ENCODE assay signal across 17 cellular contexts in genomic region chr12:84891106-84891838, GRCh38. TPM values are rescaled to one million over a fixed set of nuclear protein-coding genes. Genes with fewer than 3 reads are reported as not detected.
"Had no signal": no experiment of that assay in that cellular context is flagged by ENCODE, and none has a peak within 500 bp of the region (broad histone marks: within the 10 kb centered on the region; RNA-seq: fewer than 3 reads in every experiment).

No MANE protein-coding gene starts in this region.

- H3K4me1 Mint-ChIP-seq: activated naive CD8-positive, alpha-beta T cell treated with anti-CD3 and anti-CD28 coated beads, Interleukin-2, amount 50 U/mL, for 24 hours; natural killer cell; stimulated activated memory B cell treated with anti-CD40 and anti-IgM and Interleukin-4, amounts not matched to agents 10 μg/mL and 1 μg/mL and 100 μg/mL, for 72 hours had no signal

- H3K36me3 Mint-ChIP-seq: natural killer cell; stimulated activated memory B cell treated with anti-CD40 and anti-IgM and Interleukin-4, amounts not matched to agents 10 μg/mL and 1 μg/mL and 100 μg/mL, for 72 hours had no signal

- H3K9me3 ChIP-seq: neutrophil, right atrium auricular region had no signal

- DNase-seq: activated CD4-positive, alpha-beta T cell treated with anti-CD3 and anti-CD28 coated beads, Interleukin-2, amount 50 U/mL, for 1 hour; activated CD8-positive, alpha-beta memory T cell treated with anti-CD3 and anti-CD28 coated beads for 24 hours; activated naive CD4-positive, alpha-beta T cell treated with Interleukin-2 at 50 U/mL for 16 hours; activated naive CD8-positive, alpha-beta T cell treated with anti-CD3 and anti-CD28 coated beads, Interleukin-2, amount 50 U/mL, for 24 hours; caudate nucleus; cortex of kidney; effector CD8-positive, alpha-beta T cell; hypothalamus; left ventricle myocardium superior; mesendoderm; natural killer cell; stimulated activated CD4-positive, alpha-beta T cell treated with anti-CD3 and anti-CD28 coated beads, Interleukin-2, amount 100 ng/mL, for 48 hours; T-helper 1 cell; T1000 had no signal

- H3K9me3 Mint-ChIP-seq: activated naive CD8-positive, alpha-beta T cell treated with anti-CD3 and anti-CD28 coated beads, Interleukin-2, amount 50 U/mL, for 24 hours; natural killer cell; stimulated activated memory B cell treated with anti-CD40 and anti-IgM and Interleukin-4, amounts not matched to agents 10 μg/mL and 1 μg/mL and 100 μg/mL, for 72 hours had no signal

- H3K27ac ChIP-seq: neutrophil, right atrium auricular region had no signal

- H3K27me3 ChIP-seq: neutrophil, right atrium auricular region had no signal

- H3K4me3 ChIP-seq: right atrium auricular region had no signal

- H3K27me3 Mint-ChIP-seq: activated naive CD8-positive, alpha-beta T cell treated with anti-CD3 and anti-CD28 coated beads, Interleukin-2, amount 50 U/mL, for 24 hours; stimulated activated memory B cell treated with anti-CD40 and anti-IgM and Interleukin-4, amounts not matched to agents 10 μg/mL and 1 μg/mL and 100 μg/mL, for 72 hours had no signal

- H3K36me3 ChIP-seq: neutrophil, right atrium auricular region had no signal

- H3K4me1 ChIP-seq: right atrium auricular region had no signal

- H3K27ac Mint-ChIP-seq: activated naive CD8-positive, alpha-beta T cell treated with anti-CD3 and anti-CD28 coated beads, Interleukin-2, amount 50 U/mL, for 24 hours; natural killer cell; stimulated activated memory B cell treated with anti-CD40 and anti-IgM and Interleukin-4, amounts not matched to agents 10 μg/mL and 1 μg/mL and 100 μg/mL, for 72 hours had no signal

- H3K4me3 Mint-ChIP-seq: activated naive CD8-positive, alpha-beta T cell treated with anti-CD3 and anti-CD28 coated beads, Interleukin-2, amount 50 U/mL, for 24 hours; natural killer cell; stimulated activated memory B cell treated with anti-CD40 and anti-IgM and Interleukin-4, amounts not matched to agents 10 μg/mL and 1 μg/mL and 100 μg/mL, for 72 hours had no signal

RNA-seq across cellular contexts. Expression of gene SLC6A15, which starts 21.3 kb away (rescaled TPM):
- total RNA-seq: natural killer cell, right atrium auricular region had no signal
